In the genomic region with DNA sequence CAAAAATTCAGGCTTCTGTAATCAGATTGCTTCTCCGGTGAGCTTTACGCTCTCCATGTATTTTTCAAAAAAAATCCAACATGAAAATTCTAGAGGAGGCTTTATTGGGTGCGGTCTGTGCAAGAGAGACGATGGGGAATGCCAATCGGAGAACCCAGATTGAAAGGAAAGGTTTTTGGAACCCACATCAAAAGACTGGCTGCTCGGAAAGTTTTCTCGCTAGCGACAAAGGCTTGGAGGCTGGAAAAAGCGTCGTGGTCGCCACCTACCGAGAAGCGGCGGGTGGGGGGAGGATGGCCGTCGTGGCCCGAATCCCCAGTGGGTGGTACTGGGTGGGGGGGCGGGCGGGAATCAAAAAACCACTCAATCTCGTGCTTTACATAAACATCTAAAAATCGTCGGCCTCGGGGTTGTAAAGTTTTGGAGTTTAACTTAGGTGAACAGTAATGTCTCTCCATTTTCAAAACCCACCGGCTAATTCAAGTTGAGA, we compare ENCODE assay signal across 1 cellular context.
TF ChIP-seq lines count a peak whose summit lies in the region.

No MANE protein-coding gene starts in this region.

TF ChIP-seq in K562, 482 proteins besides CTCF, POLR2A, EP300 and RAD21 (continued from another document and continues in another):
- TF ChIP-seq, protein P1, sequence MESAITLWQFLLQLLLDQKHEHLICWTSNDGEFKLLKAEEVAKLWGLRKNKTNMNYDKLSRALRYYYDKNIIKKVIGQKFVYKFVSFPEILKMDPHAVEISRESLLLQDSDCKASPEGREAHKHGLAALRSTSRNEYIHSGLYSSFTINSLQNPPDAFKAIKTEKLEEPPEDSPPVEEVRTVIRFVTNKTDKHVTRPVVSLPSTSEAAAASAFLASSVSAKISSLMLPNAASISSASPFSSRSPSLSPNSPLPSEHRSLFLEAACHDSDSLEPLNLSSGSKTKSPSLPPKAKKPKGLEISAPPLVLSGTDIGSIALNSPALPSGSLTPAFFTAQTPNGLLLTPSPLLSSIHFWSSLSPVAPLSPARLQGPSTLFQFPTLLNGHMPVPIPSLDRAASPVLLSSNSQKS (CRISPR knock-in tag; IDR thresholded peaks at IDR 0.05) = no peak
- TF ChIP-seq, protein P2, sequence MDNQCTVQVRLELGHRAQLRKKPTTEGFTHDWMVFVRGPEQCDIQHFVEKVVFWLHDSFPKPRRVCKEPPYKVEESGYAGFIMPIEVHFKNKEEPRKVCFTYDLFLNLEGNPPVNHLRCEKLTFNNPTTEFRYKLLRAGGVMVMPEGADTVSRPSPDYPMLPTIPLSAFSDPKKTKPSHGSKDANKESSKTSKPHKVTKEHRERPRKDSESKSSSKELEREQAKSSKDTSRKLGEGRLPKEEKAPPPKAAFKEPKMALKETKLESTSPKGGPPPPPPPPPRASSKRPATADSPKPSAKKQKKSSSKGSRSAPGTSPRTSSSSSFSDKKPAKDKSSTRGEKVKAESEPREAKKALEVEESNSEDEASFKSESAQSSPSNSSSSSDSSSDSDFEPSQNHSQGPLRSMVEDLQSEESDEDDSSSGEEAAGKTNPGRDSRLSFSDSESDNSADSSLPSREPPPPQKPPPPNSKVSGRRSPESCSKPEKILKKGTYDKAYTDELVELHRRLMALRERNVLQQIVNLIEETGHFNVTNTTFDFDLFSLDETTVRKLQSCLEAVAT (IDR thresholded peaks at IDR 0.05) = no peak
- TF ChIP-seq U2AF2 (optimal IDR thresholded peaks at IDR 0.05; ENCODE audit: low read depth, low read length) (no peak), DACH1 (IDR thresholded peaks at IDR 0.05; ENCODE audit: partially characterized antibody) (no peak), GATAD2A (IDR thresholded peaks at IDR 0.05) (0 out of 2 replicates have a peak, but pooled peaks have one; percentile 38), MED1 (CRISPR knock-in tag; IDR thresholded peaks at IDR 0.05; ENCODE audit: borderline replicate concordance) (no peak), XRCC5 (IDR thresholded peaks at IDR 0.05; ENCODE audit: low read depth, low read length) (no peak), SLC30A9 (CRISPR knock-in tag; IDR thresholded peaks at IDR 0.05) (no peak), HNRNPL (IDR thresholded peaks at IDR 0.05; ENCODE audit: low read depth, low read length) (no peak), EP400 (IDR thresholded peaks at IDR 0.05) (no peak; the same call in 1 of the 2 replicates), RFX7 (CRISPR knock-in tag; IDR thresholded peaks at IDR 0.05) (no peak), CEBPG (CRISPR knock-in tag; IDR thresholded peaks at IDR 0.05) (no peak), CEBPG (tag; conservative IDR thresholded peaks at IDR 0.05 in 1 of 2, IDR thresholded peaks at IDR 0.05 in 1 of 2) (no peak), ZEB2 (IDR thresholded peaks at IDR 0.05) (no peak), KDM5B (IDR thresholded peaks at IDR 0.05; ENCODE audit: insufficient replicate concordance, low read depth, low read length) (peak; percentile 2), MCM2 (IDR thresholded peaks at IDR 0.05; ENCODE audit: low read depth) (no peak), XRCC3 (IDR thresholded peaks at IDR 0.05) (no peak), POLR2G (IDR thresholded peaks at IDR 0.05; ENCODE audit: low read depth, low read length) (no peak), MAFK (IDR thresholded peaks at IDR 0.05; ENCODE audit: low read length) (no peak), FOXK2 (conservative IDR thresholded peaks at IDR 0.05 in 1 of 2, IDR thresholded peaks at IDR 0.05 in 1 of 2; ENCODE audit: low read depth in 2 of 2) (no peak), YY1 (IDR thresholded peaks at IDR 0.05; ENCODE audit: borderline replicate concordance in 1 of 3, control insufficient read depth in 1 of 3, extremely low read depth in 1 of 3, insufficient read depth in 3 of 3, insufficient read length in 1 of 3, insufficient replicate concordance in 2 of 3, low read depth in 1 of 3, low read length in 2 of 3) (peak in 2 of 3 experiments; percentile 24 to 47), SNRNP70 (optimal IDR thresholded peaks at IDR 0.05; ENCODE audit: low read depth, low read length) (no peak), IRF2 (CRISPR knock-in tag; IDR thresholded peaks at IDR 0.05) (no peak), ZBED1 (IDR thresholded peaks at IDR 0.05) (no peak), MBD2 (IDR thresholded peaks at IDR 0.05; ENCODE audit: borderline replicate concordance, low read depth) (no peak), MTA3 (IDR thresholded peaks at IDR 0.05; ENCODE audit: borderline replicate concordance) (no peak), NBN (IDR thresholded peaks at IDR 0.05; ENCODE audit: low read depth) (no peak), TAL1 (IDR thresholded peaks at IDR 0.05) (0 out of 2 replicates have a peak, but pooled peaks have one; percentile 3), BMI1 (IDR thresholded peaks at IDR 0.05; ENCODE audit: low read length) (no peak), PPARD (CRISPR knock-in tag; IDR thresholded peaks at IDR 0.05) (no peak), JUND (IDR thresholded peaks at IDR 0.05; ENCODE audit: borderline replicate concordance, low read depth, low read length) (no peak), JUND (tag; IDR thresholded peaks at IDR 0.05; ENCODE audit: borderline replicate concordance, low read depth, low read length) (no peak), ZNF586 (CRISPR knock-in tag; conservative IDR thresholded peaks at IDR 0.05) (no peak), SPI1 (IDR thresholded peaks at IDR 0.05; ENCODE audit: borderline replicate concordance, low read depth, low read length) (no peak), HNRNPLL (IDR thresholded peaks at IDR 0.05; ENCODE audit: low read depth, low read length, poor library complexity, severe bottlenecking) (no peak), DDX20 (tag; IDR thresholded peaks at IDR 0.05; ENCODE audit: low read depth) (no peak)
- TF ChIP-seq, protein P3, sequence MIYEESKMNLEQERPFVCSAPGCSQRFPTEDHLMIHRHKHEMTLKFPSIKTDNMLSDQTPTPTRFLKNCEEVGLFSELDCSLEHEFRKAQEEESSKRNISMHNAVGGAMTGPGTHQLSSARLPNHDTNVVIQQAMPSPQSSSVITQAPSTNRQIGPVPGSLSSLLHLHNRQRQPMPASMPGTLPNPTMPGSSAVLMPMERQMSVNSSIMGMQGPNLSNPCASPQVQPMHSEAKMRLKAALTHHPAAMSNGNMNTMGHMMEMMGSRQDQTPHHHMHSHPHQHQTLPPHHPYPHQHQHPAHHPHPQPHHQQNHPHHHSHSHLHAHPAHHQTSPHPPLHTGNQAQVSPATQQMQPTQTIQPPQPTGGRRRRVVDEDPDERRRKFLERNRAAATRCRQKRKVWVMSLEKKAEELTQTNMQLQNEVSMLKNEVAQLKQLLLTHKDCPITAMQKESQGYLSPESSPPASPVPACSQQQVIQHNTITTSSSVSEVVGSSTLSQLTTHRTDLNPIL (CRISPR knock-in tag; IDR thresholded peaks at IDR 0.05) = no peak
- TF ChIP-seq, protein P4, sequence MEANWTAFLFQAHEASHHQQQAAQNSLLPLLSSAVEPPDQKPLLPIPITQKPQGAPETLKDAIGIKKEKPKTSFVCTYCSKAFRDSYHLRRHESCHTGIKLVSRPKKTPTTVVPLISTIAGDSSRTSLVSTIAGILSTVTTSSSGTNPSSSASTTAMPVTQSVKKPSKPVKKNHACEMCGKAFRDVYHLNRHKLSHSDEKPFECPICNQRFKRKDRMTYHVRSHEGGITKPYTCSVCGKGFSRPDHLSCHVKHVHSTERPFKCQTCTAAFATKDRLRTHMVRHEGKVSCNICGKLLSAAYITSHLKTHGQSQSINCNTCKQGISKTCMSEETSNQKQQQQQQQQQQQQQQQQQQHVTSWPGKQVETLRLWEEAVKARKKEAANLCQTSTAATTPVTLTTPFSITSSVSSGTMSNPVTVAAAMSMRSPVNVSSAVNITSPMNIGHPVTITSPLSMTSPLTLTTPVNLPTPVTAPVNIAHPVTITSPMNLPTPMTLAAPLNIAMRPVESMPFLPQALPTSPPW (CRISPR knock-in tag; IDR thresholded peaks at IDR 0.05) = peak; percentile 74
- TF ChIP-seq, protein P5, sequence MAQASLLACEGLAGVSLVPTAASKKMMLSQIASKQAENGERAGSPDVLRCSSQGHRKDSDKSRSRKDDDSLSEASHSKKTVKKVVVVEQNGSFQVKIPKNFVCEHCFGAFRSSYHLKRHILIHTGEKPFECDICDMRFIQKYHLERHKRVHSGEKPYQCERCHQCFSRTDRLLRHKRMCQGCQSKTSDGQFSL (CRISPR knock-in tag; IDR thresholded peaks at IDR 0.05) = peak; percentile 36
- TF ChIP-seq, protein P5 (tag; IDR thresholded peaks at IDR 0.05) = peak in 1 of 2 experiments; percentile 85; a peak in 2 of 4 replicates
- TF ChIP-seq, protein P6, sequence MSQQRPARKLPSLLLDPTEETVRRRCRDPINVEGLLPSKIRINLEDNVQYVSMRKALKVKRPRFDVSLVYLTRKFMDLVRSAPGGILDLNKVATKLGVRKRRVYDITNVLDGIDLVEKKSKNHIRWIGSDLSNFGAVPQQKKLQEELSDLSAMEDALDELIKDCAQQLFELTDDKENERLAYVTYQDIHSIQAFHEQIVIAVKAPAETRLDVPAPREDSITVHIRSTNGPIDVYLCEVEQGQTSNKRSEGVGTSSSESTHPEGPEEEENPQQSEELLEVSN (IDR thresholded peaks at IDR 0.05; ENCODE audit: borderline replicate concordance in 1 of 2, extremely low read depth in 1 of 2, insufficient read depth in 1 of 2, insufficient read length in 1 of 2, low read depth in 1 of 2, low read length in 1 of 2, poor library complexity in 1 of 2, severe bottlenecking in 1 of 2) = peak in 1 of 2 experiments; percentile 51
- TF ChIP-seq, protein P7, sequence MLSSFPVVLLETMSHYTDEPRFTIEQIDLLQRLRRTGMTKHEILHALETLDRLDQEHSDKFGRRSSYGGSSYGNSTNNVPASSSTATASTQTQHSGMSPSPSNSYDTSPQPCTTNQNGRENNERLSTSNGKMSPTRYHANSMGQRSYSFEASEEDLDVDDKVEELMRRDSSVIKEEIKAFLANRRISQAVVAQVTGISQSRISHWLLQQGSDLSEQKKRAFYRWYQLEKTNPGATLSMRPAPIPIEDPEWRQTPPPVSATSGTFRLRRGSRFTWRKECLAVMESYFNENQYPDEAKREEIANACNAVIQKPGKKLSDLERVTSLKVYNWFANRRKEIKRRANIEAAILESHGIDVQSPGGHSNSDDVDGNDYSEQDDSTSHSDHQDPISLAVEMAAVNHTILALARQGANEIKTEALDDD (IDR thresholded peaks at IDR 0.05) = no peak
- TF ChIP-seq, protein P8, sequence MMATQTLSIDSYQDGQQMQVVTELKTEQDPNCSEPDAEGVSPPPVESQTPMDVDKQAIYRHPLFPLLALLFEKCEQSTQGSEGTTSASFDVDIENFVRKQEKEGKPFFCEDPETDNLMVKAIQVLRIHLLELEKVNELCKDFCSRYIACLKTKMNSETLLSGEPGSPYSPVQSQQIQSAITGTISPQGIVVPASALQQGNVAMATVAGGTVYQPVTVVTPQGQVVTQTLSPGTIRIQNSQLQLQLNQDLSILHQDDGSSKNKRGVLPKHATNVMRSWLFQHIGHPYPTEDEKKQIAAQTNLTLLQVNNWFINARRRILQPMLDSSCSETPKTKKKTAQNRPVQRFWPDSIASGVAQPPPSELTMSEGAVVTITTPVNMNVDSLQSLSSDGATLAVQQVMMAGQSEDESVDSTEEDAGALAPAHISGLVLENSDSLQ (IDR thresholded peaks at IDR 0.05) = no peak
- TF ChIP-seq, protein P9, sequence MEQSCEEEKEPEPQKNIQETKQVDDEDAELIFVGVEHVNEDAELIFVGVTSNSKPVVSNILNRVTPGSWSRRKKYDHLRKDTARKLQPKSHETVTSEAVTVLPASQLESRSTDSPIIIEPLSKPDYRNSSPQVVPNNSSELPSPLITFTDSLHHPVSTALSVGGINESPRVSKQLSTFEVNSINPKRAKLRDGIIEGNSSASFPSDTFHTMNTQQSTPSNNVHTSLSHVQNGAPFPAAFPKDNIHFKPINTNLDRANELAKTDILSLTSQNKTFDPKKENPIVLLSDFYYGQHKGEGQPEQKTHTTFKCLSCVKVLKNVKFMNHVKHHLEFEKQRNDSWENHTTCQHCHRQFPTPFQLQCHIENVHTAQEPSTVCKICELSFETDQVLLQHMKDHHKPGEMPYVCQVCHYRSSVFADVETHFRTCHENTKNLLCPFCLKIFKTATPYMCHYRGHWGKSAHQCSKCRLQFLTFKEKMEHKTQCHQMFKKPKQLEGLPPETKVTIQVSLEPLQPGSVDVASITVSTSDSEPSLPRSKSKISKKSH (CRISPR knock-in tag; IDR thresholded peaks at IDR 0.05) = no peak
- TF ChIP-seq, protein P10, sequence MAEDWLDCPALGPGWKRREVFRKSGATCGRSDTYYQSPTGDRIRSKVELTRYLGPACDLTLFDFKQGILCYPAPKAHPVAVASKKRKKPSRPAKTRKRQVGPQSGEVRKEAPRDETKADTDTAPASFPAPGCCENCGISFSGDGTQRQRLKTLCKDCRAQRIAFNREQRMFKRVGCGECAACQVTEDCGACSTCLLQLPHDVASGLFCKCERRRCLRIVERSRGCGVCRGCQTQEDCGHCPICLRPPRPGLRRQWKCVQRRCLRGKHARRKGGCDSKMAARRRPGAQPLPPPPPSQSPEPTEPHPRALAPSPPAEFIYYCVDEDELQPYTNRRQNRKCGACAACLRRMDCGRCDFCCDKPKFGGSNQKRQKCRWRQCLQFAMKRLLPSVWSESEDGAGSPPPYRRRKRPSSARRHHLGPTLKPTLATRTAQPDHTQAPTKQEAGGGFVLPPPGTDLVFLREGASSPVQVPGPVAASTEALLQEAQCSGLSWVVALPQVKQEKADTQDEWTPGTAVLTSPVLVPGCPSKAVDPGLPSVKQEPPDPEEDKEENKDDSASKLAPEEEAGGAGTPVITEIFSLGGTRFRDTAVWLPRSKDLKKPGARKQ (CRISPR knock-in tag; IDR thresholded peaks at IDR 0.05) = peak; percentile 52; the same call in 1 of the 2 replicates
